In genomic region chr2:172554352-172555271, GRCh38 we compare ENCODE assay signal across 1 cellular context.
TF ChIP-seq lines count a peak whose summit lies in the region.

No MANE protein-coding gene starts in this region.

TF ChIP-seq in K562, 482 proteins besides CTCF, POLR2A, EP300 and RAD21 (continued from another document):
- TF ChIP-seq E2F1 (CRISPR knock-in tag; IDR thresholded peaks at IDR 0.05) = no peak
- TF ChIP-seq RBM22 (IDR thresholded peaks at IDR 0.05; ENCODE audit: low read depth, low read length, poor library complexity, severe bottlenecking) = no peak
- peak; percentile 95 for TF ChIP-seq NFIC (IDR thresholded peaks at IDR 0.05)
- TF ChIP-seq TAF9B (IDR thresholded peaks at IDR 0.05; ENCODE audit: partially characterized antibody) = no peak
- TF ChIP-seq RNF2 (IDR thresholded peaks at IDR 0.05) = no peak
- TF ChIP-seq TAF1 (IDR thresholded peaks at IDR 0.05; ENCODE audit: control insufficient read depth, extremely low read depth, insufficient read depth, low read length, severe bottlenecking) = no peak
- 0 out of 2 replicates have a peak, but pooled peaks have one; percentile 35 for TF ChIP-seq CHAMP1 (IDR thresholded peaks at IDR 0.05)
- TF ChIP-seq KAT8 (IDR thresholded peaks at IDR 0.05; ENCODE audit: low read depth) = no peak
- no peak for TF ChIP-seq CSDE1 (IDR thresholded peaks at IDR 0.05)
- TF ChIP-seq, protein P1, sequence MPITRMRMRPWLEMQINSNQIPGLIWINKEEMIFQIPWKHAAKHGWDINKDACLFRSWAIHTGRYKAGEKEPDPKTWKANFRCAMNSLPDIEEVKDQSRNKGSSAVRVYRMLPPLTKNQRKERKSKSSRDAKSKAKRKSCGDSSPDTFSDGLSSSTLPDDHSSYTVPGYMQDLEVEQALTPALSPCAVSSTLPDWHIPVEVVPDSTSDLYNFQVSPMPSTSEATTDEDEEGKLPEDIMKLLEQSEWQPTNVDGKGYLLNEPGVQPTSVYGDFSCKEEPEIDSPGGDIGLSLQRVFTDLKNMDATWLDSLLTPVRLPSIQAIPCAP (CRISPR knock-in tag; IDR thresholded peaks at IDR 0.05; ENCODE audit: borderline replicate concordance) = 0 out of 2 replicates have a peak, but pooled peaks have one; percentile 42
- 0 out of 2 replicates have a peak, but pooled peaks have one; percentile 9 for TF ChIP-seq NR2C1 (IDR thresholded peaks at IDR 0.05)
- TF ChIP-seq NR2C1 (tag; IDR thresholded peaks at IDR 0.05) = no peak
- TF ChIP-seq GTF2B (IDR thresholded peaks at IDR 0.05; ENCODE audit: extremely low read depth, insufficient read length) = no peak
- TF ChIP-seq NCOA2 (IDR thresholded peaks at IDR 0.05; ENCODE audit: partially characterized antibody in 2 of 2) = no peak
- TF ChIP-seq, protein P2, sequence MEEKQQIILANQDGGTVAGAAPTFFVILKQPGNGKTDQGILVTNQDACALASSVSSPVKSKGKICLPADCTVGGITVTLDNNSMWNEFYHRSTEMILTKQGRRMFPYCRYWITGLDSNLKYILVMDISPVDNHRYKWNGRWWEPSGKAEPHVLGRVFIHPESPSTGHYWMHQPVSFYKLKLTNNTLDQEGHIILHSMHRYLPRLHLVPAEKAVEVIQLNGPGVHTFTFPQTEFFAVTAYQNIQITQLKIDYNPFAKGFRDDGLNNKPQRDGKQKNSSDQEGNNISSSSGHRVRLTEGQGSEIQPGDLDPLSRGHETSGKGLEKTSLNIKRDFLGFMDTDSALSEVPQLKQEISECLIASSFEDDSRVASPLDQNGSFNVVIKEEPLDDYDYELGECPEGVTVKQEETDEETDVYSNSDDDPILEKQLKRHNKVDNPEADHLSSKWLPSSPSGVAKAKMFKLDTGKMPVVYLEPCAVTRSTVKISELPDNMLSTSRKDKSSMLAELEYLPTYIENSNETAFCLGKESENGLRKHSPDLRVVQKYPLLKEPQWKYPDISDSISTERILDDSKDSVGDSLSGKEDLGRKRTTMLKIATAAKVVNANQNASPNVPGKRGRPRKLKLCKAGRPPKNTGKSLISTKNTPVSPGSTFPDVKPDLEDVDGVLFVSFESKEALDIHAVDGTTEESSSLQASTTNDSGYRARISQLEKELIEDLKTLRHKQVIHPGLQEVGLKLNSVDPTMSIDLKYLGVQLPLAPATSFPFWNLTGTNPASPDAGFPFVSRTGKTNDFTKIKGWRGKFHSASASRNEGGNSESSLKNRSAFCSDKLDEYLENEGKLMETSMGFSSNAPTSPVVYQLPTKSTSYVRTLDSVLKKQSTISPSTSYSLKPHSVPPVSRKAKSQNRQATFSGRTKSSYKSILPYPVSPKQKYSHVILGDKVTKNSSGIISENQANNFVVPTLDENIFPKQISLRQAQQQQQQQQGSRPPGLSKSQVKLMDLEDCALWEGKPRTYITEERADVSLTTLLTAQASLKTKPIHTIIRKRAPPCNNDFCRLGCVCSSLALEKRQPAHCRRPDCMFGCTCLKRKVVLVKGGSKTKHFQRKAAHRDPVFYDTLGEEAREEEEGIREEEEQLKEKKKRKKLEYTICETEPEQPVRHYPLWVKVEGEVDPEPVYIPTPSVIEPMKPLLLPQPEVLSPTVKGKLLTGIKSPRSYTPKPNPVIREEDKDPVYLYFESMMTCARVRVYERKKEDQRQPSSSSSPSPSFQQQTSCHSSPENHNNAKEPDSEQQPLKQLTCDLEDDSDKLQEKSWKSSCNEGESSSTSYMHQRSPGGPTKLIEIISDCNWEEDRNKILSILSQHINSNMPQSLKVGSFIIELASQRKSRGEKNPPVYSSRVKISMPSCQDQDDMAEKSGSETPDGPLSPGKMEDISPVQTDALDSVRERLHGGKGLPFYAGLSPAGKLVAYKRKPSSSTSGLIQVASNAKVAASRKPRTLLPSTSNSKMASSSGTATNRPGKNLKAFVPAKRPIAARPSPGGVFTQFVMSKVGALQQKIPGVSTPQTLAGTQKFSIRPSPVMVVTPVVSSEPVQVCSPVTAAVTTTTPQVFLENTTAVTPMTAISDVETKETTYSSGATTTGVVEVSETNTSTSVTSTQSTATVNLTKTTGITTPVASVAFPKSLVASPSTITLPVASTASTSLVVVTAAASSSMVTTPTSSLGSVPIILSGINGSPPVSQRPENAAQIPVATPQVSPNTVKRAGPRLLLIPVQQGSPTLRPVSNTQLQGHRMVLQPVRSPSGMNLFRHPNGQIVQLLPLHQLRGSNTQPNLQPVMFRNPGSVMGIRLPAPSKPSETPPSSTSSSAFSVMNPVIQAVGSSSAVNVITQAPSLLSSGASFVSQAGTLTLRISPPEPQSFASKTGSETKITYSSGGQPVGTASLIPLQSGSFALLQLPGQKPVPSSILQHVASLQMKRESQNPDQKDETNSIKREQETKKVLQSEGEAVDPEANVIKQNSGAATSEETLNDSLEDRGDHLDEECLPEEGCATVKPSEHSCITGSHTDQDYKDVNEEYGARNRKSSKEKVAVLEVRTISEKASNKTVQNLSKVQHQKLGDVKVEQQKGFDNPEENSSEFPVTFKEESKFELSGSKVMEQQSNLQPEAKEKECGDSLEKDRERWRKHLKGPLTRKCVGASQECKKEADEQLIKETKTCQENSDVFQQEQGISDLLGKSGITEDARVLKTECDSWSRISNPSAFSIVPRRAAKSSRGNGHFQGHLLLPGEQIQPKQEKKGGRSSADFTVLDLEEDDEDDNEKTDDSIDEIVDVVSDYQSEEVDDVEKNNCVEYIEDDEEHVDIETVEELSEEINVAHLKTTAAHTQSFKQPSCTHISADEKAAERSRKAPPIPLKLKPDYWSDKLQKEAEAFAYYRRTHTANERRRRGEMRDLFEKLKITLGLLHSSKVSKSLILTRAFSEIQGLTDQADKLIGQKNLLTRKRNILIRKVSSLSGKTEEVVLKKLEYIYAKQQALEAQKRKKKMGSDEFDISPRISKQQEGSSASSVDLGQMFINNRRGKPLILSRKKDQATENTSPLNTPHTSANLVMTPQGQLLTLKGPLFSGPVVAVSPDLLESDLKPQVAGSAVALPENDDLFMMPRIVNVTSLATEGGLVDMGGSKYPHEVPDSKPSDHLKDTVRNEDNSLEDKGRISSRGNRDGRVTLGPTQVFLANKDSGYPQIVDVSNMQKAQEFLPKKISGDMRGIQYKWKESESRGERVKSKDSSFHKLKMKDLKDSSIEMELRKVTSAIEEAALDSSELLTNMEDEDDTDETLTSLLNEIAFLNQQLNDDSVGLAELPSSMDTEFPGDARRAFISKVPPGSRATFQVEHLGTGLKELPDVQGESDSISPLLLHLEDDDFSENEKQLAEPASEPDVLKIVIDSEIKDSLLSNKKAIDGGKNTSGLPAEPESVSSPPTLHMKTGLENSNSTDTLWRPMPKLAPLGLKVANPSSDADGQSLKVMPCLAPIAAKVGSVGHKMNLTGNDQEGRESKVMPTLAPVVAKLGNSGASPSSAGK (IDR thresholded peaks at IDR 0.05) = peak; percentile 53
- TF ChIP-seq ARID3A (IDR thresholded peaks at IDR 0.05; ENCODE audit: borderline replicate concordance, low read depth, low read length) = no peak
